Comparison of ENCODE assay signal across 20 cellular contexts in genomic region chr2:8480936-8481335, GRCh38.
DNase-seq lines count a peak whose midpoint lies in the region; ATAC-seq and TF ChIP-seq lines count a peak whose summit lies in the region.
"Had no signal": no experiment of that assay in that cellular context is flagged by ENCODE, and none has a peak within 500 bp of the region (broad histone marks: within the 10 kb centered on the region; RNA-seq: fewer than 3 reads in every experiment).

No MANE protein-coding gene starts in this region.

- H4K20me1 ChIP-seq in SU-DHL-6 (ENCODE audit: low read depth, low read length) = no peaks in the 10 kb centered on the region

- H3K27ac ChIP-seq in SU-DHL-6 (ENCODE audit: low read depth, low read length) = no peak overlapping the region
- peak overlapping the region; percentile 35 for H3K27ac ChIP-seq in effector memory CD4-positive, alpha-beta T cell (ENCODE audit: insufficient read depth, low read length, poor library complexity, severe bottlenecking)
- H3K27ac ChIP-seq: tibial nerve, VCaP had no signal

- peaks cover 48% of the 10 kb centered on the region for H3K4me1 ChIP-seq in effector memory CD4-positive, alpha-beta T cell (ENCODE audit: control insufficient read depth, insufficient read depth, low read length, poor library complexity, severe bottlenecking)

- no peaks in the 10 kb centered on the region for H3F3A ChIP-seq in SU-DHL-6 (ENCODE audit: insufficient read depth)

- H3K4me1 Mint-ChIP-seq in activated T-cell treated with anti-CD3 and anti-CD28 coated beads, Interleukin-2, amount 50 U/mL, for 72 hours (ENCODE audit: low read depth) = peaks cover 78% of the 10 kb centered on the region
- peaks cover 83% of the 10 kb centered on the region for H3K4me1 Mint-ChIP-seq in activated T-cell treated with anti-CD3 and anti-CD28 coated beads, Interleukin-2, amount 50 U/mL, for 4 hours (ENCODE audit: low read depth)
- peaks cover 82% of the 10 kb centered on the region for H3K4me1 Mint-ChIP-seq in stimulated activated naive CD8-positive, alpha-beta T cell treated with anti-CD3 and anti-CD28 coated beads, Interleukin-15, amount 100 ng/mL, for 72 hours

- peak in 1 of 2 donors; percentile 4 for ATAC-seq in activated T-cell treated with anti-CD3 and anti-CD28 coated beads, Interleukin-2, amount 50 U/mL, for 72 hours (replicated peaks in 1 of 2)
- ATAC-seq in activated T-cell treated with anti-CD3 and anti-CD28 coated beads, Interleukin-2, amount 50 U/mL, for 4 hours = no peak
- ATAC-seq in stimulated activated naive CD8-positive, alpha-beta T cell treated with anti-CD3 and anti-CD28 coated beads, Interleukin-15, amount 100 ng/mL, for 72 hours = peak; percentile 1
- no peak for ATAC-seq in esophagus mucosa
- no peak for ATAC-seq in GM19455 (IDR thresholded peaks at IDR 0.05; ENCODE audit: unreplicated experiment)
- ATAC-seq: right cardiac atrium had no signal

- no peaks in the 10 kb centered on the region for H3K9me2 ChIP-seq in SU-DHL-6 (replicated peaks; ENCODE audit: insufficient read depth, low read length)

- H3K36me3 Mint-ChIP-seq in activated T-cell treated with anti-CD3 and anti-CD28 coated beads, Interleukin-2, amount 50 U/mL, for 72 hours (ENCODE audit: insufficient read depth in 2 of 2) = no peaks in the 10 kb centered on the region
- H3K36me3 Mint-ChIP-seq in activated T-cell treated with anti-CD3 and anti-CD28 coated beads, Interleukin-2, amount 50 U/mL, for 4 hours (ENCODE audit: insufficient read depth) = no peaks in the 10 kb centered on the region
- H3K36me3 Mint-ChIP-seq: CD8-positive, alpha-beta T cell had no signal

- H3K27me3 ChIP-seq in SU-DHL-6 (ENCODE audit: low read length) = no peaks in the 10 kb centered on the region
- no peaks in the 10 kb centered on the region for H3K27me3 ChIP-seq in effector memory CD4-positive, alpha-beta T cell (replicated peaks; ENCODE audit: control insufficient read depth, insufficient read depth, low read length, poor library complexity, severe bottlenecking)
- H3K27me3 ChIP-seq: Peyer's patch, tibial nerve had no signal

- H3K4me3 ChIP-seq in SU-DHL-6 (ENCODE audit: insufficient read depth, low read length, poor library complexity, severe bottlenecking) = no peak overlapping the region
- no peak overlapping the region for H3K4me3 ChIP-seq in effector memory CD4-positive, alpha-beta T cell (ENCODE audit: insufficient read depth, low read depth, low read length, poor library complexity, severe bottlenecking)
- H3K4me3 ChIP-seq: Peyer's patch, tibial nerve had no signal

- H3K27me3 Mint-ChIP-seq in activated T-cell treated with anti-CD3 and anti-CD28 coated beads, Interleukin-2, amount 50 U/mL, for 72 hours (ENCODE audit: low read depth) = no peaks in the 10 kb centered on the region
- H3K27me3 Mint-ChIP-seq in activated T-cell treated with anti-CD3 and anti-CD28 coated beads, Interleukin-2, amount 50 U/mL, for 4 hours (ENCODE audit: low read depth) = no peaks in the 10 kb centered on the region
- H3K27me3 Mint-ChIP-seq in stimulated activated naive CD8-positive, alpha-beta T cell treated with anti-CD3 and anti-CD28 coated beads, Interleukin-15, amount 100 ng/mL, for 72 hours = no peaks in the 10 kb centered on the region

- H3K9me3 Mint-ChIP-seq in activated T-cell treated with anti-CD3 and anti-CD28 coated beads, Interleukin-2, amount 50 U/mL, for 72 hours = no peaks in the 10 kb centered on the region
- no peaks in the 10 kb centered on the region for H3K9me3 Mint-ChIP-seq in activated T-cell treated with anti-CD3 and anti-CD28 coated beads, Interleukin-2, amount 50 U/mL, for 4 hours
- no peaks in the 10 kb centered on the region for H3K9me3 Mint-ChIP-seq in stimulated activated naive CD8-positive, alpha-beta T cell treated with anti-CD3 and anti-CD28 coated beads, Interleukin-15, amount 100 ng/mL, for 72 hours
- H3K9me3 Mint-ChIP-seq: CD8-positive, alpha-beta T cell had no signal

- H3K27ac Mint-ChIP-seq in activated T-cell treated with anti-CD3 and anti-CD28 coated beads, Interleukin-2, amount 50 U/mL, for 72 hours = no peak overlapping the region
- H3K27ac Mint-ChIP-seq in stimulated activated naive CD8-positive, alpha-beta T cell treated with anti-CD3 and anti-CD28 coated beads, Interleukin-15, amount 100 ng/mL, for 72 hours = no peak overlapping the region
- H3K27ac Mint-ChIP-seq: stimulated activated naive B cell treated with anti-CD40 and anti-IgM and Interleukin-4, amounts not matched to agents 10 μg/mL and 1 μg/mL and 100 μg/mL, for 72 hours had no signal

- H3K36me3 ChIP-seq in SU-DHL-6 (ENCODE audit: low read length) = no peaks in the 10 kb centered on the region
- H3K36me3 ChIP-seq in effector memory CD4-positive, alpha-beta T cell (ENCODE audit: control insufficient read depth, insufficient read depth, low read length) = no peaks in the 10 kb centered on the region
- H3K36me3 ChIP-seq: Peyer's patch, tibial nerve had no signal

- H2AFZ ChIP-seq in SU-DHL-6 (ENCODE audit: low read depth, low read length, severe bottlenecking) = no peak overlapping the region

- H3K4me2 ChIP-seq in SU-DHL-6 (ENCODE audit: low read depth, low read length, poor library complexity, severe bottlenecking) = peak overlapping the region; percentile 18

- H3K4me3 Mint-ChIP-seq in activated T-cell treated with anti-CD3 and anti-CD28 coated beads, Interleukin-2, amount 50 U/mL, for 72 hours = peak overlapping the region; percentile 9 to 23
- no peak overlapping the region for H3K4me3 Mint-ChIP-seq in activated T-cell treated with anti-CD3 and anti-CD28 coated beads, Interleukin-2, amount 50 U/mL, for 4 hours
- no peak overlapping the region for H3K4me3 Mint-ChIP-seq in stimulated activated naive CD8-positive, alpha-beta T cell treated with anti-CD3 and anti-CD28 coated beads, Interleukin-15, amount 100 ng/mL, for 72 hours
- H3K4me3 Mint-ChIP-seq: CD8-positive, alpha-beta T cell had no signal

- DNase-seq in activated T-cell treated with anti-CD3 and anti-CD28 coated beads, Interleukin-2, amount 50 U/mL, for 72 hours = no peak
- no peak for DNase-seq in activated T-cell treated with anti-CD3 and anti-CD28 coated beads, Interleukin-2, amount 50 U/mL, for 4 hours
- DNase-seq in effector memory CD4-positive, alpha-beta T cell = no peak
- DNase-seq in stimulated activated naive CD8-positive, alpha-beta T cell treated with anti-CD3 and anti-CD28 coated beads, Interleukin-15, amount 100 ng/mL, for 72 hours = no peak
- DNase-seq in activated gamma-delta T cell treated with Interleukin-2 at 50 U/mL for 16 hours = no peak
- DNase-seq: activated naive CD4-positive, alpha-beta T cell; DMS79; foreskin fibroblast; NCI-H1436 treated with DMSO at 0.1 percent for 48 hours; NCI-H748 treated with DMSO at 0.1 percent for 48 hours; right cardiac atrium; SW 1271 had no signal

- TF ChIP-seq CTCF in SU-DHL-6 (IDR thresholded peaks at IDR 0.05; ENCODE audit: insufficient read depth, low read length, poor library complexity, severe bottlenecking) = no peak

- no peaks in the 10 kb centered on the region for H3K9me3 ChIP-seq in SU-DHL-6 (ENCODE audit: insufficient read depth, low read length)
- H3K9me3 ChIP-seq in effector memory CD4-positive, alpha-beta T cell (ENCODE audit: control insufficient read depth, low read length) = no peaks in the 10 kb centered on the region
- H3K9me3 ChIP-seq: Peyer's patch, tibial nerve had no signal

- peak overlapping the region; percentile 14; the same call in 1 of the 2 replicates for H3K9ac ChIP-seq in SU-DHL-6 (ENCODE audit: low read length)

- H3K79me2 ChIP-seq in SU-DHL-6 (ENCODE audit: insufficient read depth, low read length) = no peaks in the 10 kb centered on the region

Comparison
In these comparisons a context has a peak if more than half of its experiments do, and no peak if none do; other contexts are left out.
1. H3K4me3 Mint-ChIP-seq: peak in activated T-cell treated with anti-CD3 and anti-CD28 coated beads, Interleukin-2, amount 50 U/mL, for 72 hours (2 of 2); none in activated T-cell treated with anti-CD3 and anti-CD28 coated beads, Interleukin-2, amount 50 U/mL, for 4 hours (single experiment) and stimulated activated naive CD8-positive, alpha-beta T cell treated with anti-CD3 and anti-CD28 coated beads, Interleukin-15, amount 100 ng/mL, for 72 hours (0 of 2).